8 cellular contexts compared by ENCODE assay signal in genomic region chr17:50956750-50957523, GRCh38.
A peak's percentile ranks its signal among the peaks of the same experiment; 100 is the strongest.
DNase-seq lines count a peak whose midpoint lies in the region; TF ChIP-seq lines count a peak whose summit lies in the region.

No MANE protein-coding gene starts in this region.

- H3K4me1 ChIP-seq in neuronal stem cell (ENCODE audit: control insufficient read depth in 2 of 2, insufficient read depth in 1 of 2, low read depth in 1 of 2, low read length in 2 of 2) = peaks cover 18 to 22% of the 10 kb centered on the region in 2 donors

- no peak overlapping the region for H3K9ac ChIP-seq in neuronal stem cell (ENCODE audit: low read depth, low read length, poor library complexity)

- H3K36me3 ChIP-seq in neuronal stem cell (replicated peaks in 1 of 2; ENCODE audit: control insufficient read depth in 2 of 2, insufficient read depth in 2 of 2, low read length in 2 of 2) = peaks cover 3 to 30% of the 10 kb centered on the region in 2 donors

- H2BK120ac ChIP-seq in neuronal stem cell (ENCODE audit: low read depth, low read length) = no peak overlapping the region

- peak; percentile 72 to 77 (median 75) for TF ChIP-seq CTCF in nephron (IDR thresholded peaks at IDR 0.05; ENCODE audit: unreplicated experiment in 3 of 3)

- H3K4me2 ChIP-seq in neuronal stem cell (ENCODE audit: insufficient read depth, low read length, poor library complexity, severe bottlenecking) = no peak overlapping the region

- H2AFZ ChIP-seq in neuronal stem cell (ENCODE audit: low read length) = no peak overlapping the region

- H2BK5ac ChIP-seq in neuronal stem cell (ENCODE audit: low read length) = no peak overlapping the region

- H3K18ac ChIP-seq in neuronal stem cell (ENCODE audit: low read length) = no peak overlapping the region

- no peaks in the 10 kb centered on the region for H3K27me3 ChIP-seq in neuronal stem cell (ENCODE audit: control insufficient read depth in 3 of 3, insufficient read depth in 3 of 3, low read depth in 1 of 3, low read length in 3 of 3)

- H3K9me3 Mint-ChIP-seq in nephron = no peaks in the 10 kb centered on the region

- DNase-seq in GF-D8 (lab: John Stamatoyannopoulos, UW) (peak; percentile 9), HT1080 (ENCODE audit: low read depth) (peak; percentile 51), NOMO-1 treated with DMSO at 0.1 percent for 48 hours (lab: John Stamatoyannopoulos, UW; ENCODE audit: unreplicated experiment) (peak; percentile 44), erythroblast (lab: John Stamatoyannopoulos, UW) (peak; percentile 58 to 78), substantia nigra (lab: John Stamatoyannopoulos, UW) (peak in 32 of 49 donors; percentile 17 to 79 (median 44)), neuronal stem cell (ENCODE audit: low spot score) (no peak)
- peak; percentile 76 for DNase-seq in activated CD8-positive, alpha-beta memory T cell treated with anti-CD3 and anti-CD28 coated beads, Interleukin-2, amount 50 U/mL, for 48 hours

- H3K79me1 ChIP-seq in neuronal stem cell (ENCODE audit: low read depth, low read length) = no peaks in the 10 kb centered on the region

- H2BK12ac ChIP-seq in neuronal stem cell (ENCODE audit: low read length) = no peak overlapping the region

- no peak overlapping the region for H3K4me3 ChIP-seq in neuronal stem cell (ENCODE audit: low read length in 2 of 2)

- H4K8ac ChIP-seq in neuronal stem cell (ENCODE audit: low read depth, low read length) = no peak overlapping the region

- peaks cover 5% of the 10 kb centered on the region for H3K36me3 Mint-ChIP-seq in nephron (ENCODE audit: low read depth)

- H2AK5ac ChIP-seq in neuronal stem cell (ENCODE audit: low read depth, low read length) = no peak overlapping the region

- no peak overlapping the region for H4K91ac ChIP-seq in neuronal stem cell (ENCODE audit: low read depth, low read length, poor library complexity)

- no peak overlapping the region for H2BK15ac ChIP-seq in neuronal stem cell (ENCODE audit: low read length)

- WGBS in neuronal stem cell (ENCODE audit: extremely low coverage in 2 of 2, insufficient read length in 2 of 2, insufficient replicate concordance in 1 of 2), 2 donors = no CpG with 5 or more reads among the region's 13 CpGs

- peak overlapping the region in 1 of 3 experiments; percentile 69 for H3K27ac Mint-ChIP-seq in nephron

- TF ChIP-seq POLR2A in erythroblast (IDR thresholded peaks at IDR 0.05; ENCODE audit: low read length) = no peak

- no peak overlapping the region for H3K4ac ChIP-seq in neuronal stem cell (ENCODE audit: low read length)

- H3K4me1 Mint-ChIP-seq in nephron = peaks cover 60% of the 10 kb centered on the region

- H3K23ac ChIP-seq in neuronal stem cell (ENCODE audit: low read depth, low read length, poor library complexity) = no peak overlapping the region

- no peak overlapping the region for H3K27ac ChIP-seq in substantia nigra (ENCODE audit: low read depth, low read length, poor library complexity, severe bottlenecking)
- H3K27ac ChIP-seq in neuronal stem cell (replicated peaks; ENCODE audit: low read length) = no peak overlapping the region

- no peaks in the 10 kb centered on the region for H3K9me3 ChIP-seq in neuronal stem cell (replicated peaks in 1 of 2; ENCODE audit: control insufficient read depth in 2 of 2, insufficient read depth in 1 of 2, low read depth in 1 of 2, low read length in 2 of 2)

- H3K14ac ChIP-seq in neuronal stem cell (ENCODE audit: low read length) = no peak overlapping the region

- no peaks in the 10 kb centered on the region for H3K27me3 Mint-ChIP-seq in nephron (ENCODE audit: low read depth)

- H3K4me3 Mint-ChIP-seq in nephron = peak overlapping the region in 1 of 3 experiments; percentile 37
